1 cellular context compared by ENCODE assay signal in genomic region chr18:44968336-44968735, GRCh38.
TF ChIP-seq lines count a peak whose summit lies in the region.

No MANE protein-coding gene starts in this region.

TF ChIP-seq in SK-N-SH, 30 proteins besides CTCF, POLR2A, EP300 and RAD21:
- TF ChIP-seq USF2 (IDR thresholded peaks at IDR 0.05; ENCODE audit: borderline replicate concordance, low read depth, low read length), result no peak
- TF ChIP-seq JUND (IDR thresholded peaks at IDR 0.05), result no peak
- TF ChIP-seq USF1 (IDR thresholded peaks at IDR 0.05; ENCODE audit: borderline replicate concordance, low read depth), result no peak
- TF ChIP-seq TEAD4 (IDR thresholded peaks at IDR 0.05; ENCODE audit: borderline replicate concordance, insufficient read depth), result no peak
- TF ChIP-seq NFIC (IDR thresholded peaks at IDR 0.05; ENCODE audit: borderline replicate concordance), result no peak
- no peak for TF ChIP-seq TCF12 (IDR thresholded peaks at IDR 0.05)
- TF ChIP-seq REST (IDR thresholded peaks at IDR 0.05; ENCODE audit: low read depth, low read length), result no peak
- no peak for TF ChIP-seq FOXM1 (IDR thresholded peaks at IDR 0.05; ENCODE audit: low read depth)
- no peak for TF ChIP-seq MEF2A (IDR thresholded peaks at IDR 0.05; ENCODE audit: borderline replicate concordance, low read depth)
- no peak for TF ChIP-seq MAX (IDR thresholded peaks at IDR 0.05; ENCODE audit: low read depth)
- TF ChIP-seq SIN3A (IDR thresholded peaks at IDR 0.05; ENCODE audit: borderline replicate concordance, low read depth, low read length), result no peak
- no peak for TF ChIP-seq PBX3 (IDR thresholded peaks at IDR 0.05)
- TF ChIP-seq RXRA (IDR thresholded peaks at IDR 0.05; ENCODE audit: borderline replicate concordance, low read depth), result no peak
